Comparison of ENCODE assay signal across 24 cellular contexts in the genomic region with DNA sequence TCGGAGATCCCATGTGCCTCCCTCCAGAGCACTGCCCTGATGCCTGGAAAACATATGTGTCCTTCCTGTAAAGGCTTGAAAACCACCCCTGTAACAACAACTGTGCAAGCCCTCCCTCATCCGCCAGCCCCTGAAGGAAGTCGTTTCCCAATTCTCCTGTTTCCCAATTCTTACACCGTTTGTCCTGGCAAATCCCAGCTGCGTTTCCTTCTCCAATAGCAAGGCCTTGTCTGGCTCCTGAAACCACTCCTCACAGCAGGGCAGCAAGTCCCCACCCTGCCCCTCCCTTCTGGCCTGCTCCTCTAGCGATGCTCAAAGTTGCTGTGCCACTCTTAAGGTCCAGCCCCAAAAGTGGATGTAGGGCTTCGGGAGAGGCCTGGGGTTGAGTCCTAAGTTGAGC. TPM values are rescaled to one million over a fixed set of nuclear protein-coding genes. Genes with fewer than 3 reads are reported as not detected.
A peak's percentile ranks its signal among the peaks of the same experiment; 100 is the strongest.
DNase-seq lines count a peak whose midpoint lies in the region; ATAC-seq and TF ChIP-seq lines count a peak whose summit lies in the region.
"Had no signal": no experiment of that assay in that cellular context is flagged by ENCODE, and none has a peak within 500 bp of the region (broad histone marks: within the 10 kb centered on the region; RNA-seq: fewer than 3 reads in every experiment).

No MANE protein-coding gene starts in this region.

- no peak overlapping the region for H3K9ac ChIP-seq in SK-N-SH

- 88% methylated on average over 7 of the region's 7 CpGs for WGBS in SK-N-SH (ENCODE audit: low lambda C conversion rate)
- 53 to 78% methylated on average over 5 of the region's 7 CpGs for WGBS in gastroesophageal sphincter (ENCODE audit: low coverage in 1 of 2), 2 donors
- 46% methylated on average over 6 of the region's 7 CpGs for WGBS in right lobe of liver (ENCODE audit: insufficient coverage, low coverage, low lambda C conversion rate, missing lambda C conversion rate)

- H3F3A ChIP-seq in SK-N-SH (replicated peaks; ENCODE audit: insufficient read depth): no peaks in the 10 kb centered on the region

- no peak overlapping the region for H3K4me2 ChIP-seq in SK-N-SH
- H3K4me2 ChIP-seq: GM23338 had no signal

- H3K27me3 ChIP-seq in SK-N-SH (ENCODE audit: insufficient read depth) (no peaks in the 10 kb centered on the region), gastroesophageal sphincter (no peaks in the 10 kb centered on the region), right lobe of liver (no peaks in the 10 kb centered on the region), brain microvascular endothelial cell (replicated peaks) (no peaks in the 10 kb centered on the region)
- H3K27me3 ChIP-seq: BE2C, Peyer's patch, transverse colon had no signal

- peaks cover 6% of the 10 kb centered on the region for H3K9me3 Mint-ChIP-seq in WTC11
- H3K9me3 Mint-ChIP-seq: activated T-helper 17 cell treated with anti-CD3 and anti-CD28 coated beads, Interleukin-2, amount 50 U/mL, for 72 hours; IgD-negative memory B cell; immature natural killer cell; stimulated activated naive CD8-positive, alpha-beta T cell treated with anti-CD3 and anti-CD28 coated beads, Interleukin-15, Interleukin-2, amounts not matched to agents 100 ng/mL and 50 ng/mL, for 24 hours had no signal

- H3K27me3 Mint-ChIP-seq in WTC11 (ENCODE audit: low read depth): no peaks in the 10 kb centered on the region
- H3K27me3 Mint-ChIP-seq: activated T-helper 17 cell treated with anti-CD3 and anti-CD28 coated beads, Interleukin-2, amount 50 U/mL, for 72 hours; IgD-negative memory B cell; stimulated activated naive CD8-positive, alpha-beta T cell treated with anti-CD3 and anti-CD28 coated beads, Interleukin-15, Interleukin-2, amounts not matched to agents 100 ng/mL and 50 ng/mL, for 24 hours had no signal

- POLR2A ChIA-PET in SK-N-SH (lab: Yijun Ruan, JAX) (no interaction called here), WTC11 (lab: Charles Lee) (no interaction called here)

- H3K9me3 ChIP-seq in SK-N-SH (no peaks in the 10 kb centered on the region), gastroesophageal sphincter (no peaks in the 10 kb centered on the region), right lobe of liver (no peaks in the 10 kb centered on the region)
- H3K9me3 ChIP-seq: BE2C, Peyer's patch, transverse colon had no signal

- H3K27ac ChIP-seq in SK-N-SH (ENCODE audit: low read depth in 2 of 2, low read length in 1 of 2): no peak overlapping the region
- no peak overlapping the region for H3K27ac ChIP-seq in gastroesophageal sphincter
- no peak overlapping the region for H3K27ac ChIP-seq in right lobe of liver
- no peak overlapping the region for H3K27ac ChIP-seq in brain microvascular endothelial cell
- H3K27ac ChIP-seq: Peyer's patch, transverse colon had no signal

- no peak for TF ChIP-seq CTCF in SK-N-SH (IDR thresholded peaks at IDR 0.05)
- no peak for TF ChIP-seq CTCF in WTC11 (IDR thresholded peaks at IDR 0.05)
- TF ChIP-seq CTCF in gastroesophageal sphincter (IDR thresholded peaks at IDR 0.05): no peak
- TF ChIP-seq CTCF in right lobe of liver (IDR thresholded peaks at IDR 0.05): no peak
- no peak for TF ChIP-seq CTCF in brain microvascular endothelial cell (IDR thresholded peaks at IDR 0.05; ENCODE audit: low read depth, low read length, missing control alignments)

- H3K4me3 Mint-ChIP-seq in WTC11: no peak overlapping the region
- H3K4me3 Mint-ChIP-seq: activated T-helper 17 cell treated with anti-CD3 and anti-CD28 coated beads, Interleukin-2, amount 50 U/mL, for 72 hours; GM23338; immature natural killer cell; stimulated activated naive CD8-positive, alpha-beta T cell treated with anti-CD3 and anti-CD28 coated beads, Interleukin-15, Interleukin-2, amounts not matched to agents 100 ng/mL and 50 ng/mL, for 24 hours had no signal

- no peak for TF ChIP-seq EP300 in SK-N-SH (IDR thresholded peaks at IDR 0.05; ENCODE audit: borderline replicate concordance in 1 of 2, low read depth in 1 of 2, low read length in 1 of 2)
- TF ChIP-seq EP300 in gastroesophageal sphincter (IDR thresholded peaks at IDR 0.05): no peak

- TF ChIP-seq POLR2A in gastroesophageal sphincter (IDR thresholded peaks at IDR 0.05) (no peak), right lobe of liver (IDR thresholded peaks at IDR 0.05) (no peak)

- in situ Hi-C loops in G401 (cut with HindIII; ENCODE audit: low sequenced_read_pairs) (no loop called here), brain microvascular endothelial cell (cut with HindIII; ENCODE audit: low pct_ligation_motif_present, low sequenced_read_pairs) (no loop called here)

- H4K20me1 ChIP-seq in SK-N-SH (ENCODE audit: insufficient read depth): no peaks in the 10 kb centered on the region

- no peak for TF ChIP-seq RAD21 in SK-N-SH (IDR thresholded peaks at IDR 0.05; ENCODE audit: low read length)

- no peaks in the 10 kb centered on the region for H3K79me2 ChIP-seq in SK-N-SH (ENCODE audit: insufficient read depth)

- H3K4me1 Mint-ChIP-seq in WTC11: peaks cover 48% of the 10 kb centered on the region
- H3K4me1 Mint-ChIP-seq: activated T-helper 17 cell treated with anti-CD3 and anti-CD28 coated beads, Interleukin-2, amount 50 U/mL, for 72 hours had no signal

- DNase-seq in SK-N-SH: peak; percentile 27
- DNase-seq in WTC11 (ENCODE audit: low spot score): no peak
- no peak for DNase-seq in sciatic nerve (ENCODE audit: low spot score)
- no peak for DNase-seq in G401 (ENCODE audit: low spot score)
- no peak for DNase-seq in right lobe of liver
- no peak for DNase-seq in brain microvascular endothelial cell
- DNase-seq: activated CD4-positive, alpha-beta T cell treated with anti-CD3 and anti-CD28 coated beads, Interleukin-2, amount 50 U/mL, for 1 hour; activated CD8-positive, alpha-beta memory T cell treated with anti-CD3 and anti-CD28 coated beads, Interleukin-2, amount 50 U/mL, for 4 hours; BE2C; DMS79 treated with DMSO at 0.1 percent for 48 hours; immature natural killer cell; NCI-H1436 treated with DMSO at 0.1 percent for 48 hours; NCI-H2171; NK-92 treated with Interleukin-12 subunit alpha and Interleukin-12 subunit beta, amount 100 ng/mL, for 24 hours; Peyer's patch; stimulated activated CD4-positive, alpha-beta T cell treated with anti-CD3 and anti-CD28 coated beads, Interleukin-4, amount 100 ng/mL, for 4 hours; T-helper 2 cell; transverse colon had no signal

- H3K27ac Mint-ChIP-seq in WTC11: peak overlapping the region; percentile 46
- H3K27ac Mint-ChIP-seq: activated T-helper 17 cell treated with anti-CD3 and anti-CD28 coated beads, Interleukin-2, amount 50 U/mL, for 72 hours; GM23338; stimulated activated naive CD8-positive, alpha-beta T cell treated with anti-CD3 and anti-CD28 coated beads, Interleukin-15, Interleukin-2, amounts not matched to agents 100 ng/mL and 50 ng/mL, for 24 hours had no signal

- H2AFZ ChIP-seq in SK-N-SH (ENCODE audit: low read depth): no peak overlapping the region
- H2AFZ ChIP-seq: GM23338 had no signal

- H3K4me3 ChIP-seq in SK-N-SH (ENCODE audit: low read depth in 2 of 2, low read length in 1 of 2) (no peak overlapping the region), gastroesophageal sphincter (no peak overlapping the region), right lobe of liver (no peak overlapping the region), brain microvascular endothelial cell (ENCODE audit: low read depth, low read length) (no peak overlapping the region)
- H3K4me3 ChIP-seq: GM23338, Peyer's patch, transverse colon had no signal

- peaks cover 0 to 11% of the 10 kb centered on the region in 2 experiments; a peak in 2 of 4 replicates for H3K4me1 ChIP-seq in SK-N-SH (ENCODE audit: control insufficient read depth in 1 of 2, insufficient read depth in 2 of 2, low read depth in 1 of 2, low read length in 1 of 2)
- H3K4me1 ChIP-seq in gastroesophageal sphincter: peaks cover 0 to 7% (median 0%) of the 10 kb centered on the region in 3 donors
- H3K4me1 ChIP-seq in right lobe of liver: no peaks in the 10 kb centered on the region
- H3K4me1 ChIP-seq: BE2C, Peyer's patch, transverse colon had no signal

- no peak for ATAC-seq in SK-N-SH treated with all-trans-retinoic acid at 6 μM for 48 hours
- no peak for ATAC-seq in WTC11
- peak; percentile 75 for ATAC-seq in gastroesophageal sphincter
- ATAC-seq in sciatic nerve: peak; percentile 42
- no peak for ATAC-seq in right lobe of liver
- ATAC-seq: activated T-helper 17 cell treated with anti-CD3 and anti-CD28 coated beads, Interleukin-2, amount 50 U/mL, for 72 hours; GM23338 had no signal

- H3K9me2 ChIP-seq in SK-N-SH: no peaks in the 10 kb centered on the region

- CTCF ChIA-PET in SK-N-SH (lab: Yijun Ruan, JAX): interaction anchor here (0.7 to 7.1 kb wide), 12 partner anchors 9 to 241 kb away, joined by 3 to 108 read pairs (median 4); a partner anchor contains a TSS
- CTCF ChIA-PET in WTC11 (lab: Charles Lee): interaction anchor here (1.0 to 2.7 kb wide), 6 partner anchors 24 to 373 kb away, joined by 3 to 16 read pairs (median 7); no protein-coding TSS in a partner anchor

- no peaks in the 10 kb centered on the region for H3K36me3 ChIP-seq in SK-N-SH (replicated peaks in 1 of 2; ENCODE audit: control insufficient read depth in 1 of 2, insufficient read depth in 2 of 2, low read length in 1 of 2)
- H3K36me3 ChIP-seq in gastroesophageal sphincter: no peaks in the 10 kb centered on the region
- H3K36me3 ChIP-seq in right lobe of liver: no peaks in the 10 kb centered on the region
- no peaks in the 10 kb centered on the region for H3K36me3 ChIP-seq in brain microvascular endothelial cell (replicated peaks)
- H3K36me3 ChIP-seq: BE2C, transverse colon had no signal

- H3K36me3 Mint-ChIP-seq in WTC11: peaks cover 4% of the 10 kb centered on the region

- intact Hi-C loops in sciatic nerve (cut with DNase I): no loop called here
- intact Hi-C loops in right lobe of liver (cut with DNase I): no loop called here

TF ChIP-seq in SK-N-SH, 30 proteins besides CTCF, POLR2A, EP300 and RAD21 (continues in another document):
- TF ChIP-seq TEAD4 (IDR thresholded peaks at IDR 0.05; ENCODE audit: borderline replicate concordance, insufficient read depth) (no peak), FOXM1 (IDR thresholded peaks at IDR 0.05; ENCODE audit: low read depth) (no peak)

TF ChIP-seq in SK-N-SH treated with all-trans-retinoic acid at 6 μM for 48 hours, 23 proteins besides CTCF, POLR2A, EP300 and RAD21 (continues in another document):
- TF ChIP-seq ZNF565 (CRISPR knock-in tag; conservative IDR thresholded peaks at IDR 0.05; ENCODE audit: low read depth) (no peak), BACH2 (CRISPR knock-in tag; IDR thresholded peaks at IDR 0.05; ENCODE audit: borderline replicate concordance) (no peak), ZNF8 (CRISPR knock-in tag; IDR thresholded peaks at IDR 0.05) (no peak)

TF ChIP-seq in WTC11, 78 proteins besides CTCF, POLR2A, EP300 and RAD21 (continues in another document):
- TF ChIP-seq KAT7 (CRISPR knock-in tag; IDR thresholded peaks at IDR 0.05; ENCODE audit: borderline replicate concordance) (no peak), OVOL2 (CRISPR knock-in tag; IDR thresholded peaks at IDR 0.05; ENCODE audit: borderline replicate concordance) (no peak)

RNA-seq across cellular contexts. Expression of a gene that starts 52.2 kb away (rescaled TPM):
- polyA plus RNA-seq in SK-N-SH (2012; rRNA removed): 4.1 and 6.3 TPM in 2 replicates
- 2.1 and 2.9 TPM in 2 replicates for polyA plus RNA-seq in SK-N-SH (2012; cell fraction: cytosol; rRNA removed)
- 14.6 and 19.0 TPM in 2 replicates for polyA plus RNA-seq in SK-N-SH (2012; cell fraction: nucleus; rRNA removed)
- total RNA-seq in WTC11 (2021) (12.2 to 16.0 TPM (median 13.7 TPM) in 3 replicates), gastroesophageal sphincter (10 to 100 TPM in 1 of 4 donors, 1 to 10 TPM in 3; 7.0 to 14.0 (median 8.5) TPM), sciatic nerve (24.9 TPM), right lobe of liver (1 to 10 TPM; 2.0 to 8.2 (median 5.2) TPM)
- 2.0 and 4.4 TPM in 2 replicates for total RNA-seq in G401 (2014; rRNA removed; shearing (Covaris generic))

Comparison
In these comparisons a context has a peak if more than half of its experiments do, and no peak if none do; other contexts are left out.
1. ATAC-seq: peak in gastroesophageal sphincter (single experiment) and sciatic nerve (single experiment); none in SK-N-SH treated with all-trans-retinoic acid at 6 μM for 48 hours (single experiment), WTC11 (single experiment) and right lobe of liver (0 of 4).